Comparison of ENCODE assay signal across 8 cellular contexts in the genomic region with DNA sequence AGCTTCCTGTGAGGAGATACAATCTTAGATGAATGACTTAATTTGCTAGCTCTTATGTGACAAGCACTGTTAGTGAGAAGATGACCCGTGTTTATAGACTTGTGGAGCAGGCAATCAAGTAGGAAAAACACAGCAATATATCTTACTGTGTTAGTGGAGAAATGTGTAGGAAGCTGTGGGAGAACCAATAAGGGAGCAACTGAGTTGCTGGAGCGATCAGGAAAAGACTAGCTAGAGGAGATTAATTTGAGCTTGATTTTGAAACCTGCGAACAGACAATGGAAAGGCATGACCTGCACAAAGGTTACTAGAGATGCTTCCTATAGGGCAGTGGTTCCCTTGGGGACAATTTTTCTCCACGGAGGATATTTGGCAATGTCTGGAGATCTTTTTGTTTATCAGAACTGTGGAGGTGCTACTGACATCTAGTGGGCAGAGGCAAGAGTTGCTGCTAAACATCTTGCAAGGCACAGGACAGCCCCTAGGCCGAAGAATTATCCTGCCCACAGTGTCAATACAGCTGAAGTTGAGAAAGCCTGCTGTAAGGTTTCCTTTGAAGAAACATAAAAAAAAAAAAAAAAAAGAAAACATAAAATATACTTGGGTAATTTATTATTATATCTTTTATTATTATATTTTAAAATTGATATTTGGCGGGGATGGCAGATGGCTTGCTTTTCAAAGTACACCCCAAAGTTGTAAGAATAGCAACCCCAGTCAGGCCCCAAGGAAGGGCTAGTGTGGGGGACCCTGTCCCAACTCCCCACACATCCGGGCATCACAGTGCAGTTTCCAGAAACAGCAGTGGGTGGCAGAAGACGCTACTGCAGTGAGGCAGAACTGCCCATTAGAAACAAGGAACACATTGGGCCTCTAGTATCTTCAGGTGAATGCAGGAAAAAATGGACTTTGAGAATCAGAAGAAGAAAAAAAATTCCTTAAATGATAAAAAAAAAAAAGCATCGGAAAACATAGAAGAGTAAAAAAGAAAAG.
DNase-seq lines count a peak whose midpoint lies in the region; ATAC-seq and TF ChIP-seq lines count a peak whose summit lies in the region.

No MANE protein-coding gene starts in this region.

- TF ChIP-seq CTCF in astrocyte of the cerebellum (IDR thresholded peaks at IDR 0.05; ENCODE audit: low read depth, low read length, missing control alignments), result peak; percentile 93
- no peak for TF ChIP-seq CTCF in psoas muscle (IDR thresholded peaks at IDR 0.05)
- TF ChIP-seq CTCF in suprapubic skin (IDR thresholded peaks at IDR 0.05), result peak in 1 of 2 donors; percentile 49

- H3K27me3 ChIP-seq in psoas muscle (ENCODE audit: insufficient read depth in 3 of 3, low read length in 2 of 3) (no peaks in the 10 kb centered on the region), suprapubic skin (no peaks in the 10 kb centered on the region)

- H3K36me3 ChIP-seq in psoas muscle (ENCODE audit: insufficient read depth in 1 of 2, low read depth in 1 of 2), result no peaks in the 10 kb centered on the region
- H3K36me3 ChIP-seq in suprapubic skin, result no peaks in the 10 kb centered on the region

- H3K9me3 ChIP-seq in psoas muscle (no peaks in the 10 kb centered on the region), suprapubic skin (no peaks in the 10 kb centered on the region)

- TF ChIP-seq POLR2A in GM18505 (IDR thresholded peaks at IDR 0.05; ENCODE audit: borderline replicate concordance, extremely low read depth, insufficient read depth, insufficient read length) (no peak), suprapubic skin (IDR thresholded peaks at IDR 0.05) (no peak)

- peak; percentile 8 for DNase-seq in COLO829 (ENCODE audit: low spot score)
- peak; percentile 2 for DNase-seq in NCI-H1092 (lab: John Stamatoyannopoulos, UW)
- peak; percentile 42 for DNase-seq in astrocyte of the cerebellum (ENCODE audit: low read depth)
- peak; percentile 62 for DNase-seq in kidney tubule cell (ENCODE audit: low spot score)
- no peak for DNase-seq in psoas muscle
- no peak for DNase-seq in suprapubic skin (ENCODE audit: low spot score in 2 of 2)

- H3K27ac ChIP-seq in psoas muscle (no peak overlapping the region), suprapubic skin (no peak overlapping the region)

- intact Hi-C loops in psoas muscle (cut with DNase I), result no loop called here

- H3K4me3 ChIP-seq in astrocyte of the cerebellum (ENCODE audit: low read depth, low read length) (peak overlapping the region; percentile 24), psoas muscle (no peak overlapping the region), suprapubic skin (no peak overlapping the region)

- no peak for TF ChIP-seq EP300 in suprapubic skin (IDR thresholded peaks at IDR 0.05)

- in situ Hi-C loops in astrocyte of the cerebellum (cut with HindIII; ENCODE audit: low sequenced_read_pairs), result no loop called here

- peak; percentile 89 for ATAC-seq in GM18505 (IDR thresholded peaks at IDR 0.05; ENCODE audit: unreplicated experiment)
- ATAC-seq in HG02798 (IDR thresholded peaks at IDR 0.05; ENCODE audit: poor library complexity, unreplicated experiment), result peak; percentile 87
- no peak for ATAC-seq in psoas muscle

- 48 to 51% (median 51%) methylated on average over 9 of the region's 9 CpGs for WGBS in psoas muscle, 3 donors
- 53% methylated on average over 9 of the region's 9 CpGs for WGBS in suprapubic skin

- no peaks in the 10 kb centered on the region for H3K4me1 ChIP-seq in psoas muscle
- H3K4me1 ChIP-seq in suprapubic skin, result no peaks in the 10 kb centered on the region

Comparison
In these comparisons a context has a peak if more than half of its experiments do, and no peak if none do; other contexts are left out.
1. DNase-seq: peak in COLO829 (single experiment), NCI-H1092 (single experiment), astrocyte of the cerebellum (single experiment) and kidney tubule cell (single experiment); none in psoas muscle (0 of 2) and suprapubic skin (0 of 2).
2. ATAC-seq: peak in GM18505 (single experiment) and HG02798 (single experiment); none in psoas muscle (0 of 4).